22 cellular contexts compared by ENCODE assay signal in genomic region chr6:20271818-20272217, GRCh38. TPM values are rescaled to one million over a fixed set of nuclear protein-coding genes. Genes with fewer than 3 reads are reported as not detected.
A peak's percentile ranks its signal among the peaks of the same experiment; 100 is the strongest.
DNase-seq lines count a peak whose midpoint lies in the region; ATAC-seq, FAIRE-seq and TF ChIP-seq lines count a peak whose summit lies in the region.
"Had no signal": no experiment of that assay in that cellular context is flagged by ENCODE, and none has a peak within 500 bp of the region (broad histone marks: within the 10 kb centered on the region; RNA-seq: fewer than 3 reads in every experiment).

No MANE protein-coding gene starts in this region.

- H3K36me3 ChIP-seq in mammary epithelial cell (ENCODE audit: insufficient read depth, low read length) (no peaks in the 10 kb centered on the region), breast epithelium (no peaks in the 10 kb centered on the region), bronchial epithelial cell (ENCODE audit: control insufficient read depth, insufficient read depth, low read length) (no peaks in the 10 kb centered on the region), neuron (ENCODE audit: insufficient read depth, low read length) (no peaks in the 10 kb centered on the region)
- H3K36me3 ChIP-seq: BE2C had no signal

- H3K27me3 ChIP-seq in mammary epithelial cell (ENCODE audit: insufficient read depth, low read length) (no peaks in the 10 kb centered on the region), breast epithelium (no peaks in the 10 kb centered on the region), bronchial epithelial cell (ENCODE audit: control insufficient read depth, insufficient read depth, low read length) (no peaks in the 10 kb centered on the region), neuron (ENCODE audit: insufficient read depth, low read length) (no peaks in the 10 kb centered on the region)
- H3K27me3 ChIP-seq: BE2C had no signal

- TF ChIP-seq CTCF in mammary epithelial cell (conservative IDR thresholded peaks at IDR 0.05 in 1 of 2, IDR thresholded peaks at IDR 0.05 in 1 of 2; ENCODE audit: extremely low read depth in 1 of 2, insufficient read depth in 1 of 2, low read depth in 1 of 2, low read length in 2 of 2) = no peak
- TF ChIP-seq CTCF in breast epithelium (IDR thresholded peaks at IDR 0.05) = no peak
- no peak for TF ChIP-seq CTCF in bronchial epithelial cell (IDR thresholded peaks at IDR 0.05; ENCODE audit: insufficient read depth, low read length, severe bottlenecking)

- no peak overlapping the region for H3K4me2 ChIP-seq in mammary epithelial cell (ENCODE audit: insufficient read depth, low read depth, low read length)
- H3K4me2 ChIP-seq: GM23338 had no signal

- intact Hi-C loops in mammary epithelial cell (cut with micrococcal nuclease) = no loop called here
- intact Hi-C loops in breast epithelium (cut with DNase I; ENCODE audit: low total_unique reads) = no loop called here

- no peak for ATAC-seq in HG03196 (IDR thresholded peaks at IDR 0.05; ENCODE audit: unreplicated experiment)
- ATAC-seq in esophagus mucosa = no peak
- ATAC-seq: GM23338 had no signal

- DNase-seq in mammary epithelial cell (no peak), breast epithelium (ENCODE audit: low spot score in 2 of 2) (no peak), bronchial epithelial cell (ENCODE audit: low read depth) (no peak), urothelium cell line (ENCODE audit: low spot score) (no peak)
- DNase-seq: ACHN; BE2C; CD4-positive, CD25-positive, alpha-beta regulatory T cell; CD8-positive, alpha-beta memory T cell; COR-L47; DMS153; DMS79; GDM1; HCEC 1CT; IMR-90 had no signal

- no TSS peak for BruUV-seq in mammary epithelial cell (replicated peaks; lab: Mats Ljungman, UMichigan)

- H2AFZ ChIP-seq in mammary epithelial cell (ENCODE audit: low read depth, low read length) (peak overlapping the region; percentile 37), neuron (ENCODE audit: low read depth, low read length) (peak overlapping the region; percentile 3)
- H2AFZ ChIP-seq: GM23338 had no signal

- peak; percentile 32 for FAIRE-seq in bronchial epithelial cell (lab: Jason Lieb, UNC)
- FAIRE-seq in urothelium cell line (lab: Jason Lieb, UNC) = no peak
- FAIRE-seq: GM12892, GM18507, H54, HTR-8/SVneo had no signal

- in situ Hi-C loops in mammary epithelial cell (cut with MboI; ENCODE audit: low sequenced_read_pairs in 2 of 2) = no loop called here

- H3K9me3 ChIP-seq in mammary epithelial cell (replicated peaks; ENCODE audit: insufficient read depth, low read length) (no peaks in the 10 kb centered on the region), breast epithelium (no peaks in the 10 kb centered on the region), neuron (ENCODE audit: low read length) (no peaks in the 10 kb centered on the region)
- H3K9me3 ChIP-seq: BE2C had no signal

- 44% methylated on average over 3 of the region's 3 CpGs for WGBS in mammary epithelial cell (ENCODE audit: low coverage, missing lambda C conversion rate)

- CTCF ChIA-PET in mammary epithelial cell (lab: Charles Lee; ENCODE audit: low non-redundant PET) = no interaction called here

- no peak overlapping the region for H3K4me3 ChIP-seq in mammary epithelial cell (replicated peaks in 1 of 3; ENCODE audit: insufficient read depth in 1 of 3, low read depth in 2 of 3, low read length in 3 of 3)
- H3K4me3 ChIP-seq in breast epithelium = no peak overlapping the region
- H3K4me3 ChIP-seq in bronchial epithelial cell (ENCODE audit: low read depth, low read length) = no peak overlapping the region
- peak overlapping the region; percentile 25 for H3K4me3 ChIP-seq in neuron (ENCODE audit: low read length)
- H3K4me3 ChIP-seq: GM23338 had no signal

- dilution Hi-C loops in mammary epithelial cell (cut with HindIII; ENCODE audit: low sequenced_read_pairs) = no loop called here

- no peak for TF ChIP-seq POLR2A in breast epithelium (IDR thresholded peaks at IDR 0.05)

- H3K27ac ChIP-seq in mammary epithelial cell (ENCODE audit: insufficient read depth, low read depth, low read length) (no peak overlapping the region), breast epithelium (no peak overlapping the region)

- H3K9ac ChIP-seq in mammary epithelial cell (ENCODE audit: insufficient read depth, low read length) = no peak overlapping the region

- H3K4me1 ChIP-seq in mammary epithelial cell (ENCODE audit: insufficient read depth, low read length) (peaks cover 8% of the 10 kb centered on the region), breast epithelium (no peaks in the 10 kb centered on the region), neuron (ENCODE audit: insufficient read depth, low read length) (peaks cover 32% of the 10 kb centered on the region)
- H3K4me1 ChIP-seq: BE2C had no signal

- no peaks in the 10 kb centered on the region for H3K79me2 ChIP-seq in mammary epithelial cell (ENCODE audit: insufficient read depth, low read length)

- H4K20me1 ChIP-seq in mammary epithelial cell (ENCODE audit: insufficient read depth, low read length) = no peaks in the 10 kb centered on the region

RNA-seq across cellular contexts. Expression of gene MBOAT1, which starts 59.5 kb away (rescaled TPM):
- total RNA-seq in mammary epithelial cell (1 to 10 TPM; 2.3 to 8.2 TPM), breast epithelium (10 to 100 TPM; 10.9 to 38.6 (median 26.2) TPM), bronchial epithelial cell (16.3 and 18.8 TPM in 2 replicates), esophagus mucosa (6.3 TPM)
- polyA plus RNA-seq in mammary epithelial cell = 4.6 TPM
- 12.7 TPM for polyA minus RNA-seq in mammary epithelial cell
